Comparison of ENCODE assay signal across 14 cellular contexts in the genomic region with DNA sequence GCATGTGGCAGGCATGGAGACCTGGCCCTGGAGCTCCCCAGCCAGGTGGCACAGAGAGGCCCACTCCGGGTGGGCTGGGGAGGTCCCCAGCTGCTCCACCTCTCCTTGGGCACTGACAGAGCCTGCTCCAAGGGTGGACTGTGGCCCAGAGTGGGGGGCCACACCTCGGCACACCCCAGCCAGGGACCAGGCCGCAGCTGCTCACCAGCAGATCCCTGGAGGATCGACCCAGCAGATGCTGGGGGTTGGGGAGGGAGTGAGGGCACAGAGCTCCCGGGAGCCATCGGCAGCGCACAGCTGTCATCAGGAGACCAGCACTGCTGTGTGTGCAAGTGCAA.
A peak's percentile ranks its signal among the peaks of the same experiment; 100 is the strongest.
DNase-seq lines count a peak whose midpoint lies in the region; ATAC-seq and TF ChIP-seq lines count a peak whose summit lies in the region.
"Had no signal": no experiment of that assay in that cellular context is flagged by ENCODE, and none has a peak within 500 bp of the region (broad histone marks: within the 10 kb centered on the region; RNA-seq: fewer than 3 reads in every experiment).

No MANE protein-coding gene starts in this region.

- no peak overlapping the region for H3K9ac ChIP-seq in endodermal cell (ENCODE audit: extremely low read depth, low read length, poor library complexity, severe bottlenecking)
- H3K9ac ChIP-seq: BLaER1 treated with 17β-estradiol and CSF1 and Interleukin-3, amounts not matched to agents 10 nM and 100 nM had no signal

- ATAC-seq in upper lobe of right lung (no peak), lower lobe of right lung (no peak)
- ATAC-seq: K562 had no signal

- intact Hi-C loops in upper lobe of right lung (cut with DNase I) = no loop called here
- intact Hi-C loops in lower lobe of right lung (cut with DNase I) = no loop called here

- H3K36me3 ChIP-seq in endodermal cell (ENCODE audit: control insufficient read depth, insufficient read depth, low read length) (no peaks in the 10 kb centered on the region), upper lobe of right lung (no peaks in the 10 kb centered on the region), tibial nerve (no peaks in the 10 kb centered on the region), lower lobe of right lung (no peaks in the 10 kb centered on the region)
- H3K36me3 ChIP-seq: BLaER1 treated with 17β-estradiol and CSF1 and Interleukin-3, amounts not matched to agents 10 nM and 100 nM had no signal

- 90 to 93% methylated on average over 5 to 7 of the region's 7 CpGs for WGBS in endodermal cell (ENCODE audit: insufficient coverage in 1 of 2, insufficient read length in 1 of 2), 2 experiments
- WGBS in tibial nerve, 2 donors = 56 to 86% methylated on average over 3 to 7 of the region's 7 CpGs

- H3K27ac ChIP-seq in endodermal cell (ENCODE audit: low read depth, low read length) (peak overlapping the region; percentile 83), upper lobe of right lung (no peak overlapping the region), tibial nerve (no peak overlapping the region), lower lobe of right lung (no peak overlapping the region)
- H3K27ac ChIP-seq: BLaER1 treated with 17β-estradiol and CSF1 and Interleukin-3, amounts not matched to agents 10 nM and 100 nM had no signal

- no peak for TF ChIP-seq EP300 in tibial nerve (IDR thresholded peaks at IDR 0.05)

- H3K4me3 ChIP-seq in endodermal cell (ENCODE audit: low read length) (no peak overlapping the region), upper lobe of right lung (no peak overlapping the region), tibial nerve (no peak overlapping the region), lower lobe of right lung (no peak overlapping the region)
- H3K4me3 ChIP-seq: BLaER1 treated with 17β-estradiol and CSF1 and Interleukin-3, amounts not matched to agents 10 nM and 100 nM; K562 had no signal

- no peaks in the 10 kb centered on the region for H3K27me3 Mint-ChIP-seq in endodermal cell (ENCODE audit: insufficient read depth)

- peaks cover 10% of the 10 kb centered on the region for H3K4me1 Mint-ChIP-seq in endodermal cell
- H3K4me1 Mint-ChIP-seq: CD8-positive, alpha-beta memory T cell had no signal

- H3K36me3 Mint-ChIP-seq in endodermal cell (ENCODE audit: low read depth) = no peaks in the 10 kb centered on the region
- H3K36me3 Mint-ChIP-seq: CD8-positive, alpha-beta memory T cell had no signal

- H3K9me3 Mint-ChIP-seq in endodermal cell = no peaks in the 10 kb centered on the region

- H3K4me1 ChIP-seq in endodermal cell (ENCODE audit: control insufficient read depth, insufficient read depth, low read length) (no peaks in the 10 kb centered on the region), upper lobe of right lung (no peaks in the 10 kb centered on the region), tibial nerve (no peaks in the 10 kb centered on the region), lower lobe of right lung (no peaks in the 10 kb centered on the region)

- no peaks in the 10 kb centered on the region for H3K9me3 ChIP-seq in endodermal cell (ENCODE audit: control insufficient read depth, low read length)
- H3K9me3 ChIP-seq in upper lobe of right lung = no peaks in the 10 kb centered on the region
- peaks cover 0 to 7% (median 0%) of the 10 kb centered on the region in 4 donors for H3K9me3 ChIP-seq in tibial nerve
- H3K9me3 ChIP-seq in lower lobe of right lung = no peaks in the 10 kb centered on the region
- H3K9me3 ChIP-seq: BLaER1 treated with 17β-estradiol and CSF1 and Interleukin-3, amounts not matched to agents 10 nM and 100 nM had no signal

- peak; percentile 74 for DNase-seq in NCI-H2227 (lab: John Stamatoyannopoulos, UW; ENCODE audit: unreplicated experiment)
- DNase-seq in NCI-H2227 treated with DMSO at 0.1 percent for 48 hours (lab: John Stamatoyannopoulos, UW) = no peak
- DNase-seq in NCI-H2171 (lab: John Stamatoyannopoulos, UW) = peak; percentile 85
- no peak for DNase-seq in endodermal cell
- peak; percentile 44 for DNase-seq in upper lobe of right lung
- no peak for DNase-seq in tibial nerve (ENCODE audit: low spot score in 2 of 2)
- no peak for DNase-seq in NCI-H2081 treated with DMSO at 0.1 percent for 48 hours (lab: John Stamatoyannopoulos, UW)
- no peak for DNase-seq in lower lobe of right lung
- DNase-seq: CD8-positive, alpha-beta memory T cell; DND-41; NCI-H1436 treated with DMSO at 0.1 percent for 48 hours; NCI-H748 treated with DMSO at 0.1 percent for 48 hours had no signal

- H3K4me3 Mint-ChIP-seq in endodermal cell = no peak overlapping the region
- H3K4me3 Mint-ChIP-seq: CD8-positive, alpha-beta memory T cell had no signal

- TF ChIP-seq POLR2A in tibial nerve (IDR thresholded peaks at IDR 0.05) = no peak

- TF ChIP-seq CTCF in endodermal cell (conservative IDR thresholded peaks at IDR 0.05) = no peak
- TF ChIP-seq CTCF in upper lobe of right lung (IDR thresholded peaks at IDR 0.05) = no peak
- TF ChIP-seq CTCF in tibial nerve (IDR thresholded peaks at IDR 0.05) = no peak
- no peak for TF ChIP-seq CTCF in lower lobe of right lung (IDR thresholded peaks at IDR 0.05)

- peak overlapping the region; percentile 35 for H3K27ac Mint-ChIP-seq in endodermal cell
- H3K27ac Mint-ChIP-seq: CD8-positive, alpha-beta memory T cell had no signal

- H3K27me3 ChIP-seq in endodermal cell (ENCODE audit: control insufficient read depth, insufficient read depth, low read length, poor library complexity, severe bottlenecking) (no peaks in the 10 kb centered on the region), upper lobe of right lung (peaks cover 4% of the 10 kb centered on the region), tibial nerve (no peaks in the 10 kb centered on the region), lower lobe of right lung (ENCODE audit: low read depth) (peaks cover 16% of the 10 kb centered on the region)
- H3K27me3 ChIP-seq: BLaER1 treated with 17β-estradiol and CSF1 and Interleukin-3, amounts not matched to agents 10 nM and 100 nM had no signal

Comparison
In these comparisons a context has a peak if more than half of its experiments do, and no peak if none do; other contexts are left out.
1. DNase-seq: peak in NCI-H2227 (single experiment), NCI-H2171 (single experiment) and upper lobe of right lung (single experiment); none in NCI-H2227 treated with DMSO at 0.1 percent for 48 hours (single experiment), endodermal cell (single experiment), tibial nerve (0 of 2), NCI-H2081 treated with DMSO at 0.1 percent for 48 hours (single experiment) and lower lobe of right lung (single experiment).